In genomic region chr17:41655611-41656111, GRCh38 we compare ENCODE assay signal across 11 cellular contexts. TPM values are rescaled to one million over a fixed set of nuclear protein-coding genes. Genes with fewer than 3 reads are reported as not detected.
DNase-seq lines count a peak whose midpoint lies in the region; ATAC-seq and TF ChIP-seq lines count a peak whose summit lies in the region.
"Had no signal": no experiment of that assay in that cellular context is flagged by ENCODE, and none has a peak within 500 bp of the region (broad histone marks: within the 10 kb centered on the region; RNA-seq: fewer than 3 reads in every experiment).

No MANE protein-coding gene starts in this region.

- H3K27me3 ChIP-seq in endodermal cell (ENCODE audit: control insufficient read depth, insufficient read depth, low read length, poor library complexity, severe bottlenecking), result no peaks in the 10 kb centered on the region
- no peaks in the 10 kb centered on the region for H3K27me3 ChIP-seq in naive thymus-derived CD4-positive, alpha-beta T cell (ENCODE audit: control insufficient read depth in 2 of 2, insufficient read depth in 2 of 2, low read length in 2 of 2)
- no peaks in the 10 kb centered on the region for H3K27me3 ChIP-seq in SK-N-SH (ENCODE audit: insufficient read depth)

- peaks cover 4% of the 10 kb centered on the region for H3K27me3 Mint-ChIP-seq in endodermal cell (ENCODE audit: insufficient read depth)
- H3K27me3 Mint-ChIP-seq in naive thymus-derived CD4-positive, alpha-beta T cell, result no peaks in the 10 kb centered on the region

- H3K27ac ChIP-seq in endodermal cell (ENCODE audit: low read depth, low read length) (no peak overlapping the region), SK-N-SH (ENCODE audit: low read depth in 2 of 2, low read length in 1 of 2) (no peak overlapping the region)
- H3K27ac ChIP-seq in naive thymus-derived CD4-positive, alpha-beta T cell (ENCODE audit: low read depth, low read length), result no peak overlapping the region

- no peak overlapping the region for H3K4me3 ChIP-seq in endodermal cell (ENCODE audit: low read length)
- H3K4me3 ChIP-seq in naive thymus-derived CD4-positive, alpha-beta T cell (ENCODE audit: low read length), result no peak overlapping the region
- no peak overlapping the region for H3K4me3 ChIP-seq in SK-N-SH (ENCODE audit: low read depth in 2 of 2, low read length in 1 of 2)

- no peaks in the 10 kb centered on the region for H3F3A ChIP-seq in SK-N-SH (replicated peaks; ENCODE audit: insufficient read depth)

- no peak overlapping the region for H2AFZ ChIP-seq in SK-N-SH (ENCODE audit: low read depth)

- H3K4me3 Mint-ChIP-seq in endodermal cell, result no peak overlapping the region
- no peak overlapping the region for H3K4me3 Mint-ChIP-seq in naive thymus-derived CD4-positive, alpha-beta T cell

- no peaks in the 10 kb centered on the region for H3K4me1 ChIP-seq in endodermal cell (ENCODE audit: control insufficient read depth, insufficient read depth, low read length)
- no peaks in the 10 kb centered on the region for H3K4me1 ChIP-seq in naive thymus-derived CD4-positive, alpha-beta T cell (ENCODE audit: control insufficient read depth in 2 of 2, insufficient read depth in 2 of 2, low read length in 2 of 2)
- H3K4me1 ChIP-seq in SK-N-SH (ENCODE audit: control insufficient read depth in 1 of 2, insufficient read depth in 2 of 2, low read depth in 1 of 2, low read length in 1 of 2), result no peaks in the 10 kb centered on the region; a peak in 1 of 4 replicates

- no peak for TF ChIP-seq RAD21 in SK-N-SH (IDR thresholded peaks at IDR 0.05; ENCODE audit: low read length)

- TF ChIP-seq CTCF in endodermal cell (conservative IDR thresholded peaks at IDR 0.05) (no peak), SK-N-SH (IDR thresholded peaks at IDR 0.05) (no peak)

- H3K36me3 Mint-ChIP-seq in endodermal cell (ENCODE audit: low read depth), result no peaks in the 10 kb centered on the region
- no peaks in the 10 kb centered on the region for H3K36me3 Mint-ChIP-seq in naive thymus-derived CD4-positive, alpha-beta T cell

- CTCF ChIA-PET in naive thymus-derived CD4-positive, alpha-beta T cell (lab: Charles Lee), result interaction anchor here (0.5 kb wide), 1 partner anchor 837 kb away, joined by 3 read pairs; no protein-coding TSS in a partner anchor
- CTCF ChIA-PET in SK-N-SH (lab: Yijun Ruan, JAX), result interaction anchor here (1.2 to 20.6 kb wide), 3 partner anchors 8 to 105 kb away, joined by 5 to 646 read pairs (median 10); no protein-coding TSS in a partner anchor

- no peaks in the 10 kb centered on the region for H3K9me3 Mint-ChIP-seq in endodermal cell
- no peaks in the 10 kb centered on the region for H3K9me3 Mint-ChIP-seq in naive thymus-derived CD4-positive, alpha-beta T cell

- POLR2A ChIA-PET in naive thymus-derived CD4-positive, alpha-beta T cell (lab: Charles Lee), result no interaction called here
- POLR2A ChIA-PET in SK-N-SH (lab: Yijun Ruan, JAX), result no interaction called here

- DNase-seq in NCI-H1105 (lab: John Stamatoyannopoulos, UW) (peak; percentile 68), endodermal cell (peak; percentile 92), renal cortical epithelial cell (ENCODE audit: low read depth) (peak; percentile 92), SK-N-SH (no peak), head of caudate nucleus (no peak)
- no peak for DNase-seq in naive thymus-derived CD4-positive, alpha-beta T cell
- DNase-seq: DMS53; stimulated activated CD4-positive, alpha-beta T cell treated with anti-CD3 and anti-CD28 coated beads, Interleukin-4, amount 100 ng/mL, for 1 hour had no signal

- H3K9me3 ChIP-seq in endodermal cell (ENCODE audit: control insufficient read depth, low read length) (no peaks in the 10 kb centered on the region), SK-N-SH (no peaks in the 10 kb centered on the region)
- H3K9me3 ChIP-seq in naive thymus-derived CD4-positive, alpha-beta T cell (ENCODE audit: control insufficient read depth in 2 of 3, low read length in 3 of 3), result no peaks in the 10 kb centered on the region

- no peaks in the 10 kb centered on the region for H4K20me1 ChIP-seq in SK-N-SH (ENCODE audit: insufficient read depth)

- H3K4me1 Mint-ChIP-seq in endodermal cell, result no peaks in the 10 kb centered on the region
- H3K4me1 Mint-ChIP-seq in naive thymus-derived CD4-positive, alpha-beta T cell, result no peaks in the 10 kb centered on the region

- WGBS in endodermal cell (ENCODE audit: insufficient coverage in 1 of 2, insufficient read length in 1 of 2), 2 experiments, result 59 to 70% methylated on average over 11 to 18 of the region's 18 CpGs
- WGBS in SK-N-SH (ENCODE audit: low lambda C conversion rate), result 53% methylated on average over 7 of the region's 18 CpGs

- TF ChIP-seq EP300 in SK-N-SH (IDR thresholded peaks at IDR 0.05; ENCODE audit: borderline replicate concordance in 1 of 2, low read depth in 1 of 2, low read length in 1 of 2), result no peak

- H3K4me2 ChIP-seq in SK-N-SH, result no peak overlapping the region

- H3K9me2 ChIP-seq in SK-N-SH, result no peaks in the 10 kb centered on the region

- no peaks in the 10 kb centered on the region for H3K79me2 ChIP-seq in SK-N-SH (ENCODE audit: insufficient read depth)

- H3K27ac Mint-ChIP-seq in endodermal cell, result peak overlapping the region; percentile 64
- no peak overlapping the region for H3K27ac Mint-ChIP-seq in naive thymus-derived CD4-positive, alpha-beta T cell

- no peak for ATAC-seq in naive thymus-derived CD4-positive, alpha-beta T cell
- ATAC-seq: left lobe of liver had no signal

- H3K9ac ChIP-seq in endodermal cell (ENCODE audit: extremely low read depth, low read length, poor library complexity, severe bottlenecking) (no peak overlapping the region), SK-N-SH (no peak overlapping the region)

- H3K36me3 ChIP-seq in endodermal cell (ENCODE audit: control insufficient read depth, insufficient read depth, low read length) (no peaks in the 10 kb centered on the region), SK-N-SH (replicated peaks in 1 of 2; ENCODE audit: control insufficient read depth in 1 of 2, insufficient read depth in 2 of 2, low read length in 1 of 2) (no peaks in the 10 kb centered on the region)
- H3K36me3 ChIP-seq in naive thymus-derived CD4-positive, alpha-beta T cell (ENCODE audit: control insufficient read depth in 2 of 3, insufficient read depth in 3 of 3, low read length in 3 of 3), result no peaks in the 10 kb centered on the region

- intact Hi-C loops in naive thymus-derived CD4-positive, alpha-beta T cell (cut with micrococcal nuclease), result no loop called here
- intact Hi-C loops in head of caudate nucleus (cut with DNase I), result no loop called here

TF ChIP-seq in SK-N-SH, 30 proteins besides CTCF, POLR2A, EP300 and RAD21:
- TF ChIP-seq JUND (IDR thresholded peaks at IDR 0.05), result no peak
- no peak for TF ChIP-seq MXI1 (IDR thresholded peaks at IDR 0.05; ENCODE audit: low read depth, low read length)

RNA-seq across cellular contexts. Expression of gene KRT17, which starts 31.3 kb away (rescaled TPM):
- not detected for total RNA-seq in endodermal cell
- polyA plus RNA-seq in endodermal cell (2013, experiment 1 of 2), result 0.36 TPM
- 0.62 TPM for polyA plus RNA-seq in endodermal cell (2013, experiment 2 of 2)
- total RNA-seq in renal cortical epithelial cell, result 4.1 and 95.2 TPM in 2 replicates
- not detected for total RNA-seq in naive thymus-derived CD4-positive, alpha-beta T cell
- not detected for polyA plus RNA-seq in naive thymus-derived CD4-positive, alpha-beta T cell
- polyA plus RNA-seq in SK-N-SH (2012; rRNA removed), result 0.19 and 0.39 TPM in 2 replicates
- 0.13 and 0.14 TPM in 2 replicates for polyA plus RNA-seq in SK-N-SH (2012; cell fraction: cytosol; rRNA removed)
- 0.23 TPM in 1 of 2 replicates, not detected in the other for polyA plus RNA-seq in SK-N-SH (2012; cell fraction: nucleus; rRNA removed)
- total RNA-seq: left lobe of liver had no signal

RNA-seq across cellular contexts. Expression of gene EIF1, which starts 33.0 kb away (rescaled TPM):
- 100 to 1,000 TPM; 526 to 573 TPM for total RNA-seq in endodermal cell
- polyA plus RNA-seq in endodermal cell (2013, experiment 1 of 2), result 718 TPM
- polyA plus RNA-seq in endodermal cell (2013, experiment 2 of 2), result 619 TPM
- 65.3 and 499 TPM in 2 replicates for total RNA-seq in renal cortical epithelial cell
- 1,000 to 10,000 TPM in 2 of 5 experiments, 100 to 1,000 TPM in 3; 710 to 2,222 (median 934) TPM for total RNA-seq in naive thymus-derived CD4-positive, alpha-beta T cell
- 1,000 to 10,000 TPM in 1 of 2 donors, 100 to 1,000 TPM in 1; 774 to 1,284 TPM for polyA plus RNA-seq in naive thymus-derived CD4-positive, alpha-beta T cell
- 300 and 336 TPM in 2 replicates for polyA plus RNA-seq in SK-N-SH (2012; rRNA removed)
- 360 and 565 TPM in 2 replicates for polyA plus RNA-seq in SK-N-SH (2012; cell fraction: cytosol; rRNA removed)
- polyA plus RNA-seq in SK-N-SH (2012; cell fraction: nucleus; rRNA removed), result 300 and 460 TPM in 2 replicates

RNA-seq across cellular contexts. Expression of gene KRT16, which starts 43.1 kb away (rescaled TPM):
- total RNA-seq in endodermal cell, result not detected
- not detected for polyA plus RNA-seq in endodermal cell (2013, experiment 1 of 2)
- not detected for polyA plus RNA-seq in endodermal cell (2013, experiment 2 of 2)
- total RNA-seq in renal cortical epithelial cell, result 0.70 and 7.5 TPM in 2 replicates
- not detected for total RNA-seq in naive thymus-derived CD4-positive, alpha-beta T cell
- not detected for polyA plus RNA-seq in naive thymus-derived CD4-positive, alpha-beta T cell
- not detected in 2 replicates for polyA plus RNA-seq in SK-N-SH (2012; rRNA removed)
- not detected in 2 replicates for polyA plus RNA-seq in SK-N-SH (2012; cell fraction: cytosol; rRNA removed)
- not detected in 2 replicates for polyA plus RNA-seq in SK-N-SH (2012; cell fraction: nucleus; rRNA removed)
- total RNA-seq: activated CD8-positive, alpha-beta memory T cell treated with anti-CD3 and anti-CD28 coated beads for 36 hours; cerebellum; left lobe of liver had no signal

RNA-seq across cellular contexts. Expression of gene GAST, which starts 56.5 kb away (rescaled TPM):
- not detected for total RNA-seq in endodermal cell
- not detected for polyA plus RNA-seq in endodermal cell (2013, experiment 1 of 2)
- polyA plus RNA-seq in endodermal cell (2013, experiment 2 of 2), result not detected
- total RNA-seq in renal cortical epithelial cell, result not detected in 2 replicates
- not detected for total RNA-seq in naive thymus-derived CD4-positive, alpha-beta T cell
- polyA plus RNA-seq in naive thymus-derived CD4-positive, alpha-beta T cell, result not detected
- not detected in 2 replicates for polyA plus RNA-seq in SK-N-SH (2012; rRNA removed)
- polyA plus RNA-seq in SK-N-SH (2012; cell fraction: cytosol; rRNA removed), result not detected in 2 replicates
- polyA plus RNA-seq in SK-N-SH (2012; cell fraction: nucleus; rRNA removed), result not detected in 2 replicates
- total RNA-seq: activated CD8-positive, alpha-beta memory T cell treated with anti-CD3 and anti-CD28 coated beads for 36 hours; cerebellum; left lobe of liver had no signal

Comparison
In these comparisons a context has a peak if more than half of its experiments do, and no peak if none do; other contexts are left out.
1. DNase-seq: peak in NCI-H1105 (single experiment), endodermal cell (single experiment) and renal cortical epithelial cell (single experiment); none in naive thymus-derived CD4-positive, alpha-beta T cell (0 of 9), SK-N-SH (single experiment) and head of caudate nucleus (0 of 42).